ENCODE assay signal across 27 cellular contexts in genomic region chr5:145158654-145159199, GRCh38.
DNase-seq lines count a peak whose midpoint lies in the region; ATAC-seq and TF ChIP-seq lines count a peak whose summit lies in the region.
"Had no signal": no experiment of that assay in that cellular context is flagged by ENCODE, and none has a peak within 500 bp of the region (broad histone marks: within the 10 kb centered on the region; RNA-seq: fewer than 3 reads in every experiment).

No MANE protein-coding gene starts in this region.

- no peaks in the 10 kb centered on the region for H3K9me3 ChIP-seq in H9 (ENCODE audit: control insufficient read depth, low read depth, low read length)
- no peaks in the 10 kb centered on the region for H3K9me3 ChIP-seq in hepatocyte (ENCODE audit: low read depth)
- H3K9me3 ChIP-seq: BLaER1, right lobe of liver, testis had no signal

- no peaks in the 10 kb centered on the region for H3K9me2 ChIP-seq in hepatocyte (replicated peaks; ENCODE audit: insufficient read depth)

- H4K5ac ChIP-seq in H9 (ENCODE audit: insufficient read length, low read depth, low read length): no peak overlapping the region

- H3K4me2 ChIP-seq in H9 (ENCODE audit: insufficient read depth, insufficient read length, low read length) (no peak overlapping the region), hepatocyte (peak overlapping the region; percentile 59)
- H3K4me2 ChIP-seq: BLaER1, PC-9 had no signal

- H3K9me3 Mint-ChIP-seq in H9 (no peaks in the 10 kb centered on the region), nephron progenitor cell (no peaks in the 10 kb centered on the region)
- H3K9me3 Mint-ChIP-seq: stimulated activated naive B cell treated with anti-CD40 and anti-IgM and Interleukin-4, amounts not matched to agents 10 μg/mL and 1 μg/mL and 100 μg/mL, for 72 hours had no signal

- no peak overlapping the region for H3K23ac ChIP-seq in H9 (ENCODE audit: insufficient read length, low read depth, low read length)

- no peak overlapping the region for H3K56ac ChIP-seq in H9 (ENCODE audit: insufficient read length, low read depth, low read length)

- H3K27ac Mint-ChIP-seq in H9 (peak overlapping the region in 2 of 3 experiments; percentile 27 to 72; a peak in 2 of 7 replicates), nephron progenitor cell (peak overlapping the region; percentile 63)
- H3K27ac Mint-ChIP-seq: activated CD4-positive, alpha-beta T cell treated with anti-CD3 and anti-CD28 coated beads for 36 hours; activated naive CD8-positive, alpha-beta T cell treated with anti-CD3 and anti-CD28 coated beads, Interleukin-2, amount 50 U/mL, for 24 hours; dendritic cell treated with granulocyte-macrophage colony-stimulating factor and Interleukin-4, amounts not matched to agents 40 ng/mL and 50 ng/mL, for 4 days; stimulated activated naive B cell treated with anti-CD40 and anti-IgM and Interleukin-4, amounts not matched to agents 10 μg/mL and 1 μg/mL and 100 μg/mL, for 72 hours had no signal

- H3K79me2 ChIP-seq in H9 (ENCODE audit: insufficient read depth, low read length) (no peaks in the 10 kb centered on the region), hepatocyte (no peaks in the 10 kb centered on the region)

- H3K4me1 Mint-ChIP-seq in H9 (peaks cover 27 to 30% of the 10 kb centered on the region in 2 experiments), nephron progenitor cell (peaks cover 47% of the 10 kb centered on the region)
- H3K4me1 Mint-ChIP-seq: activated CD4-positive, alpha-beta T cell treated with anti-CD3 and anti-CD28 coated beads for 36 hours; activated naive CD8-positive, alpha-beta T cell treated with anti-CD3 and anti-CD28 coated beads, Interleukin-2, amount 50 U/mL, for 24 hours; stimulated activated naive B cell treated with anti-CD40 and anti-IgM and Interleukin-4, amounts not matched to agents 10 μg/mL and 1 μg/mL and 100 μg/mL, for 72 hours had no signal

- no peak overlapping the region for H4K8ac ChIP-seq in H9 (replicated peaks; ENCODE audit: insufficient read length, low read depth, low read length)

- H3K27ac ChIP-seq in H9 (ENCODE audit: insufficient read length, low read depth, low read length): no peak overlapping the region
- no peak overlapping the region for H3K27ac ChIP-seq in hepatocyte
- H3K27ac ChIP-seq: BLaER1, PC-9, right lobe of liver, testis had no signal

- H3K23me2 ChIP-seq in H9 (ENCODE audit: insufficient read length, low read depth, low read length, poor library complexity, severe bottlenecking): no peaks in the 10 kb centered on the region

- H3K27me3 ChIP-seq in H9 (ENCODE audit: insufficient read depth, low read length): no peaks in the 10 kb centered on the region
- H3K27me3 ChIP-seq in hepatocyte: no peaks in the 10 kb centered on the region
- H3K27me3 ChIP-seq: BLaER1, right lobe of liver, testis had no signal

- H3K4ac ChIP-seq in H9 (ENCODE audit: low read depth, low read length): no peak overlapping the region

- H3K36me3 ChIP-seq in hepatocyte (replicated peaks; ENCODE audit: insufficient read depth, low read depth): no peaks in the 10 kb centered on the region
- H3K36me3 ChIP-seq: BLaER1, right lobe of liver had no signal

- H2BK12ac ChIP-seq in H9 (ENCODE audit: insufficient read length, low read depth, low read length): no peak overlapping the region

- no peak overlapping the region for H2BK20ac ChIP-seq in H9 (ENCODE audit: low read depth, low read length, poor library complexity, severe bottlenecking)

- no peak overlapping the region for H2BK120ac ChIP-seq in H9 (ENCODE audit: low read depth, low read length, poor library complexity, severe bottlenecking)

- DNase-seq in H9: no peak
- DNase-seq in NCI-H69 (lab: John Stamatoyannopoulos, UW): peak; percentile 92
- DNase-seq in hepatocyte (ENCODE audit: low spot score): no peak
- no peak for DNase-seq in nephron progenitor cell
- no peak for DNase-seq in NCI-H2196 (lab: John Stamatoyannopoulos, UW; ENCODE audit: unreplicated experiment)
- no peak for DNase-seq in activated CD8-positive, alpha-beta memory T cell treated with anti-CD3 and anti-CD28 coated beads, Interleukin-2, amount 50 U/mL, for 48 hours
- DNase-seq: activated CD4-positive, alpha-beta T cell treated with anti-CD3 and anti-CD28 coated beads for 36 hours; activated naive CD8-positive, alpha-beta T cell treated with anti-CD3 and anti-CD28 coated beads, Interleukin-2, amount 50 U/mL, for 24 hours; activated T-cell treated with anti-CD3 and anti-CD28 coated beads, Interleukin-2, amount 50 U/mL, for 48 hours; caudate nucleus; DMS153; GDM1; H7; Karpas-422; left colon; mammary epithelial cell; NCI-H146; PC-9; right lobe of liver; Right ventricle myocardium superior; stimulated activated CD4-positive, alpha-beta T cell treated with anti-CD3 and anti-CD28 coated beads, Interleukin-4, amount 100 ng/mL, for 4 hours; stimulated activated naive B cell treated with anti-CD40 and anti-IgM and Interleukin-4, amounts not matched to agents 10 μg/mL and 1 μg/mL and 100 μg/mL, for 72 hours; testis had no signal

- H2AK5ac ChIP-seq in H9 (ENCODE audit: insufficient read length, low read length): no peak overlapping the region

- H2AFZ ChIP-seq in H9 (ENCODE audit: low read length) (no peak overlapping the region), hepatocyte (peak overlapping the region; percentile 20)
- H2AFZ ChIP-seq: PC-9 had no signal

- H4K91ac ChIP-seq in H9 (ENCODE audit: insufficient read length, low read depth, low read length): no peak overlapping the region

- peaks cover 6% of the 10 kb centered on the region for H3K4me1 ChIP-seq in H9 (ENCODE audit: insufficient read depth, low read length)
- peaks cover 5% of the 10 kb centered on the region for H3K4me1 ChIP-seq in hepatocyte (ENCODE audit: insufficient read depth)
- H3K4me1 ChIP-seq: BLaER1, right lobe of liver, testis had no signal

- ATAC-seq in GM21381 (IDR thresholded peaks at IDR 0.05; ENCODE audit: unreplicated experiment) (no peak), GM18511 (IDR thresholded peaks at IDR 0.05; ENCODE audit: unreplicated experiment) (no peak)
- ATAC-seq: activated CD4-positive, alpha-beta T cell treated with anti-CD3 and anti-CD28 coated beads for 36 hours; activated naive CD8-positive, alpha-beta T cell treated with anti-CD3 and anti-CD28 coated beads, Interleukin-2, amount 50 U/mL, for 24 hours; left colon; right lobe of liver; stimulated activated naive B cell treated with anti-CD40 and anti-IgM and Interleukin-4, amounts not matched to agents 10 μg/mL and 1 μg/mL and 100 μg/mL, for 72 hours had no signal

- no peak overlapping the region for H3K18ac ChIP-seq in H9 (ENCODE audit: insufficient read length, low read depth, low read length)

- no peaks in the 10 kb centered on the region for H3K79me1 ChIP-seq in H9 (ENCODE audit: insufficient read depth, low read depth, low read length, poor library complexity, severe bottlenecking)

- no peak overlapping the region for H3K14ac ChIP-seq in H9 (ENCODE audit: insufficient read depth, low read length)

- TF ChIP-seq CTCF in H9 (conservative IDR thresholded peaks at IDR 0.05) (no peak), hepatocyte (IDR thresholded peaks at IDR 0.05; ENCODE audit: poor library complexity) (no peak), nephron progenitor cell (IDR thresholded peaks at IDR 0.05) (no peak)

- no peak overlapping the region for H2BK5ac ChIP-seq in H9 (ENCODE audit: insufficient read length, low read length)

- peak overlapping the region in 1 of 2 experiments; percentile 59; a peak in 1 of 5 replicates for H3K4me3 Mint-ChIP-seq in H9
- H3K4me3 Mint-ChIP-seq in nephron progenitor cell: peak overlapping the region; percentile 9
- H3K4me3 Mint-ChIP-seq: activated CD4-positive, alpha-beta T cell treated with anti-CD3 and anti-CD28 coated beads for 36 hours; activated naive CD8-positive, alpha-beta T cell treated with anti-CD3 and anti-CD28 coated beads, Interleukin-2, amount 50 U/mL, for 24 hours; dendritic cell treated with granulocyte-macrophage colony-stimulating factor and Interleukin-4, amounts not matched to agents 40 ng/mL and 50 ng/mL, for 4 days; stimulated activated naive B cell treated with anti-CD40 and anti-IgM and Interleukin-4, amounts not matched to agents 10 μg/mL and 1 μg/mL and 100 μg/mL, for 72 hours had no signal

- no CpG with 5 or more reads among the region's 5 CpGs for WGBS in H9 (ENCODE audit: extremely low coverage, insufficient read length, low lambda C conversion rate)
- WGBS in hepatocyte (ENCODE audit: low lambda C conversion rate, missing lambda C conversion rate): 10% methylated on average over 5 of the region's 5 CpGs

- H3T11ph ChIP-seq in H9 (ENCODE audit: low read length): no peak overlapping the region

- H3K36me3 Mint-ChIP-seq in H9 (ENCODE audit: insufficient read depth in 1 of 3, low read depth in 3 of 3) (0 out of 7 replicates have a peak, but pooled peaks cover 0 to 1% (median 0%) of the 10 kb centered on the region in 3 experiments), nephron progenitor cell (ENCODE audit: low read depth) (no peaks in the 10 kb centered on the region)
- H3K36me3 Mint-ChIP-seq: stimulated activated naive B cell treated with anti-CD40 and anti-IgM and Interleukin-4, amounts not matched to agents 10 μg/mL and 1 μg/mL and 100 μg/mL, for 72 hours had no signal

- H3K9ac ChIP-seq in H9 (ENCODE audit: extremely low read depth, insufficient read length, low read length): no peak overlapping the region
- H3K9ac ChIP-seq: BLaER1 had no signal

- no peak overlapping the region for H2BK15ac ChIP-seq in H9 (ENCODE audit: low read depth, low read length)

- H3K27me3 Mint-ChIP-seq in H9 (ENCODE audit: low read depth): peaks cover 50% of the 10 kb centered on the region
- peaks cover 3% of the 10 kb centered on the region for H3K27me3 Mint-ChIP-seq in nephron progenitor cell (ENCODE audit: low read depth, poor library complexity)
- H3K27me3 Mint-ChIP-seq: activated CD4-positive, alpha-beta T cell treated with anti-CD3 and anti-CD28 coated beads for 36 hours; activated naive CD8-positive, alpha-beta T cell treated with anti-CD3 and anti-CD28 coated beads, Interleukin-2, amount 50 U/mL, for 24 hours; dendritic cell treated with granulocyte-macrophage colony-stimulating factor and Interleukin-4, amounts not matched to agents 40 ng/mL and 50 ng/mL, for 4 days; stimulated activated naive B cell treated with anti-CD40 and anti-IgM and Interleukin-4, amounts not matched to agents 10 μg/mL and 1 μg/mL and 100 μg/mL, for 72 hours had no signal

- H4K20me1 ChIP-seq in H9 (ENCODE audit: control insufficient read depth, insufficient read depth, insufficient read length) (no peaks in the 10 kb centered on the region), hepatocyte (ENCODE audit: insufficient read depth, poor library complexity, severe bottlenecking) (no peaks in the 10 kb centered on the region)
- H4K20me1 ChIP-seq: BLaER1 had no signal

- no peak overlapping the region for H3K4me3 ChIP-seq in hepatocyte
- H3K4me3 ChIP-seq: BLaER1, PC-9, right lobe of liver, testis had no signal
